In the genomic region with DNA sequence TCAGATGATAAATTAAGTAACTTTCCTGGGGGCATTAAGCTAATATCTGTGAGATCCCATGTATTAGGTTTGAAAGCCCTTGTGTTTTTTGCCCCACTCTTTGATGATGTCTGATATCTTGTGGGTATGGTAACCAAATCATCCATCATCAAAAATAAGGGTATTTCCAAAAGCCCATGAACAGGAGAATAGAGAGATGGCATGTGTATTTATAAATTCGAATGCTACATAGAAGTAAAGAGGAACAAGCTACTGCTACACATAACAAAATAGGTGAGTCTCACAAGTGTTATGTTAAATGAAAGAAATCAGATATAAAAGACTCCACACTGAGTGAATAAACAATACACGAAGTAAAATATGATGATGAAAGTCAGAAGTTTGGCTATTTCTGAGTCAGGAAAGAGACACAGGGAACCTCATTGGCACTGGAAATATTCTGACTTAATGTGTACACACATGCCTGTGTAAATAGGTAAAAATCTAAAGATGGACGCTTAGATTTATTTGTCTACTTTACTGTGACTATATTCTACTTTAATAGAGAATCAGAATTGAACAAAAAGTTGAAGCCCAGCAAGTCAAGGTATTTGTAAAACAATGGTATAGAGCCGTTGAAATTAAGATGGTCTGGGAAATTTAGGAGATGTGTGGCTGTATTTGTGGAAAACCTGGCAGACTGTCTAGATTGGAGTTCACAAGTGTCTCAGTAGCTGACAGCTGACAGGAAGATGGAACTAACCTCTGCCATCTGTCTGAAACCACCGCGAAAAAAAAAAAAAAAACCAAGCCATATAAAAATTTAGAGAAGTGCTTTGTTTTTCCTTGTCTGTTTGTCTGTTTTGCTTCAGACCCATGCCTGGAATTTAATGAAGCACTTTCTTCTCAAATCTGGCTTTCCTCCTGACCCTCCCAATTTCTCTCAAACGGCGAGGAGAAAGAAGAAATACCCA, we compare ENCODE assay signal across 10 cellular contexts.
DNase-seq lines count a peak whose midpoint lies in the region; ATAC-seq and TF ChIP-seq lines count a peak whose summit lies in the region.
"Had no signal": no experiment of that assay in that cellular context is flagged by ENCODE, and none has a peak within 500 bp of the region (broad histone marks: within the 10 kb centered on the region; RNA-seq: fewer than 3 reads in every experiment).

No MANE protein-coding gene starts in this region.

- H3K9me2 ChIP-seq in HCT116 (ENCODE audit: insufficient read depth): no peaks in the 10 kb centered on the region
- no peaks in the 10 kb centered on the region for H3K9me2 ChIP-seq in PC-3 (replicated peaks; ENCODE audit: low read length)

- H2AFZ ChIP-seq in HCT116 (ENCODE audit: low read depth, low read length, poor library complexity, severe bottlenecking) (peak overlapping the region; percentile 89), PC-3 (ENCODE audit: low read length) (0 out of 2 replicates have a peak overlapping the region, but pooled peaks have one; percentile 20), smooth muscle cell (ENCODE audit: low read depth) (peak overlapping the region; percentile 66)

- no peaks in the 10 kb centered on the region for H3K27me3 ChIP-seq in HCT116 (ENCODE audit: insufficient read depth, low read length)
- no peaks in the 10 kb centered on the region for H3K27me3 ChIP-seq in PC-3 (ENCODE audit: low read length)
- no peaks in the 10 kb centered on the region for H3K27me3 ChIP-seq in smooth muscle cell (ENCODE audit: low read depth)
- H3K27me3 ChIP-seq in spleen (replicated peaks in 1 of 7): no peaks in the 10 kb centered on the region

- 43% methylated on average over 8 of the region's 8 CpGs for WGBS in smooth muscle cell (ENCODE audit: low lambda C conversion rate)
- WGBS in spleen, 5 donors: 38 to 54% (median 50%) methylated on average over 8 of the region's 8 CpGs

- no peak overlapping the region for H3K27ac ChIP-seq in HCT116 (ENCODE audit: low read depth, low read length)
- no peak overlapping the region for H3K27ac ChIP-seq in PC-3 (ENCODE audit: low read length)
- peak overlapping the region; percentile 97 for H3K27ac ChIP-seq in smooth muscle cell (ENCODE audit: low read depth)
- H3K27ac ChIP-seq in spleen: peak overlapping the region in 2 of 8 donors; percentile 14 to 17

- H3K79me2 ChIP-seq in HCT116 (ENCODE audit: insufficient read depth, low read length) (no peaks in the 10 kb centered on the region), PC-3 (ENCODE audit: low read length) (no peaks in the 10 kb centered on the region), smooth muscle cell (ENCODE audit: low read depth) (no peaks in the 10 kb centered on the region)

- H3K9ac ChIP-seq in HCT116 (ENCODE audit: low read length) (no peak overlapping the region), PC-3 (ENCODE audit: low read length) (no peak overlapping the region), smooth muscle cell (ENCODE audit: low read depth) (peak overlapping the region; percentile 83)

- CTCF ChIA-PET in HCT116 (lab: Charles Lee) (no interaction called here), PC-3 (lab: Charles Lee) (interaction anchor here (0.6 kb wide), 1 partner anchor 637 kb away, joined by 3 read pairs; no protein-coding TSS in a partner anchor)

- no peaks in the 10 kb centered on the region for H4K20me1 ChIP-seq in HCT116 (ENCODE audit: insufficient read depth)
- H4K20me1 ChIP-seq in PC-3 (ENCODE audit: low read length): no peaks in the 10 kb centered on the region
- no peaks in the 10 kb centered on the region for H4K20me1 ChIP-seq in smooth muscle cell (ENCODE audit: low read depth)

- no peak overlapping the region for H3K4me3 ChIP-seq in HCT116 (replicated peaks in 1 of 2; ENCODE audit: low read depth in 1 of 2, low read length in 2 of 2)
- no peak overlapping the region for H3K4me3 ChIP-seq in PC-3 (ENCODE audit: low read length)
- H3K4me3 ChIP-seq in smooth muscle cell: peak overlapping the region; percentile 34
- H3K4me3 ChIP-seq in spleen: no peak overlapping the region

- TF ChIP-seq RAD21 in HCT116 (IDR thresholded peaks at IDR 0.05; ENCODE audit: low read depth): no peak

- H3F3A ChIP-seq in PC-3 (ENCODE audit: low read length, unreplicated experiment) (no peaks in the 10 kb centered on the region), smooth muscle cell (ENCODE audit: low read depth) (peaks cover 29% of the 10 kb centered on the region)

- H3K36me3 ChIP-seq in HCT116 (ENCODE audit: control insufficient read depth in 1 of 2, insufficient read depth in 2 of 2, low read length in 2 of 2) (no peaks in the 10 kb centered on the region), PC-3 (ENCODE audit: low read depth, low read length) (no peaks in the 10 kb centered on the region), smooth muscle cell (ENCODE audit: low read depth) (no peaks in the 10 kb centered on the region), spleen (no peaks in the 10 kb centered on the region)

- ATAC-seq in HCT116 (no peak), PC-3 (peak; percentile 74), HG03442 (IDR thresholded peaks at IDR 0.05; ENCODE audit: unreplicated experiment) (no peak)
- ATAC-seq: activated T-helper 17 cell treated with anti-CD3 and anti-CD28 coated beads, Interleukin-2, amount 50 U/mL, for 72 hours had no signal

- RAD21 ChIA-PET in HCT116 (lab: Charles Lee; ENCODE audit: low non-redundant PET in 1 of 2, low total read pairs in 2 of 2, uncharacterized antibody in 2 of 2, unreplicated experiment in 2 of 2): no interaction called here

- TF ChIP-seq CTCF in HCT116 (IDR thresholded peaks at IDR 0.05 in 2 of 3, conservative IDR thresholded peaks at IDR 0.05 in 1 of 3; ENCODE audit: borderline replicate concordance in 1 of 3, insufficient read depth in 1 of 3, low read depth in 2 of 3, low read length in 2 of 3) (no peak), PC-3 (conservative IDR thresholded peaks at IDR 0.05; ENCODE audit: low read depth, low read length) (no peak), smooth muscle cell (IDR thresholded peaks at IDR 0.05; ENCODE audit: borderline replicate concordance, insufficient read depth, poor library complexity, severe bottlenecking) (no peak), spleen (IDR thresholded peaks at IDR 0.05 in 8 of 11, conservative IDR thresholded peaks at IDR 0.05 in 3 of 11) (no peak)

- POLR2A ChIA-PET in HCT116 (lab: Charles Lee): no interaction called here
- POLR2A ChIA-PET in PC-3 (lab: Charles Lee; ENCODE audit: unreplicated experiment): no interaction called here

- DNase-seq in HCT116 (ENCODE audit: low read depth, low spot score): no peak
- DNase-seq in PC-3: peak; percentile 37
- DNase-seq in globus pallidus (ENCODE audit: low spot score): peak; percentile 27
- DNase-seq in smooth muscle cell (lab: John Stamatoyannopoulos, UW; ENCODE audit: unreplicated experiment): no peak
- no peak for DNase-seq in spleen
- DNase-seq in NCI-H1436 (lab: John Stamatoyannopoulos, UW): no peak
- DNase-seq: immature natural killer cell, T-helper 2 cell had no signal

- peaks cover 0 to 25% of the 10 kb centered on the region in 2 experiments; a peak in 2 of 4 replicates for H3K4me1 ChIP-seq in HCT116 (ENCODE audit: control insufficient read depth in 1 of 2, insufficient read depth in 2 of 2, low read length in 2 of 2)
- H3K4me1 ChIP-seq in PC-3 (ENCODE audit: insufficient read depth, low read length): peaks cover 18% of the 10 kb centered on the region; the same call in 1 of the 2 replicates
- peaks cover 9% of the 10 kb centered on the region for H3K4me1 ChIP-seq in smooth muscle cell (ENCODE audit: low read depth)
- peaks cover 6 to 45% (median 24%) of the 10 kb centered on the region in 6 donors for H3K4me1 ChIP-seq in spleen

- H3K9me3 ChIP-seq in HCT116 (ENCODE audit: control insufficient read depth in 1 of 2, insufficient read depth in 1 of 2, low read depth in 1 of 2, low read length in 2 of 2): no peaks in the 10 kb centered on the region
- no peaks in the 10 kb centered on the region for H3K9me3 ChIP-seq in PC-3 (ENCODE audit: low read length)
- H3K9me3 ChIP-seq in smooth muscle cell (replicated peaks; ENCODE audit: low read depth): no peaks in the 10 kb centered on the region
- peaks cover 0 to under 1% (median 0%) of the 10 kb centered on the region in 8 donors for H3K9me3 ChIP-seq in spleen

- H3K4me2 ChIP-seq in HCT116 (ENCODE audit: low read length) (no peak overlapping the region), PC-3 (ENCODE audit: low read length) (no peak overlapping the region), smooth muscle cell (peak overlapping the region; percentile 80)

- no peak for TF ChIP-seq POLR2A in HCT116 (IDR thresholded peaks at IDR 0.05; ENCODE audit: borderline replicate concordance, extremely low read depth, insufficient read depth, insufficient read length)
- no peak for TF ChIP-seq POLR2A in spleen (IDR thresholded peaks at IDR 0.05)

- BruUV-seq in HCT116 (replicated peaks; lab: Mats Ljungman, UMichigan) (no TSS peak), PC-3 (replicated peaks; lab: Mats Ljungman, UMichigan) (no TSS peak)

- intact Hi-C loops in HCT116 (cut with micrococcal nuclease) (no loop called here), PC-3 (cut with micrococcal nuclease) (loop anchor here (2.0 kb wide), 1 partner anchor 15 kb away; no protein-coding TSS in a partner anchor), spleen (cut with DNase I; ENCODE audit: low total_unique reads) (no loop called here)

TF ChIP-seq in HCT116, 20 proteins besides CTCF, POLR2A, EP300 and RAD21 (continues in another document):
- TF ChIP-seq FOSL1 (IDR thresholded peaks at IDR 0.05; ENCODE audit: low read depth) (no peak), CEBPB (IDR thresholded peaks at IDR 0.05; ENCODE audit: low read depth) (no peak)

Comparison
In these comparisons a context has a peak if more than half of its experiments do, and no peak if none do; other contexts are left out.
1. DNase-seq: peak in PC-3 (single experiment) and globus pallidus (single experiment); none in HCT116 (single experiment), smooth muscle cell (single experiment), spleen (single experiment) and NCI-H1436 (single experiment).
2. H2AFZ ChIP-seq: peak in every context shown above with its lines; median percentile 89 in HCT116; 66 in smooth muscle cell; 20 in PC-3.